Comparison of ENCODE assay signal across 1 cellular context in the genomic region with DNA sequence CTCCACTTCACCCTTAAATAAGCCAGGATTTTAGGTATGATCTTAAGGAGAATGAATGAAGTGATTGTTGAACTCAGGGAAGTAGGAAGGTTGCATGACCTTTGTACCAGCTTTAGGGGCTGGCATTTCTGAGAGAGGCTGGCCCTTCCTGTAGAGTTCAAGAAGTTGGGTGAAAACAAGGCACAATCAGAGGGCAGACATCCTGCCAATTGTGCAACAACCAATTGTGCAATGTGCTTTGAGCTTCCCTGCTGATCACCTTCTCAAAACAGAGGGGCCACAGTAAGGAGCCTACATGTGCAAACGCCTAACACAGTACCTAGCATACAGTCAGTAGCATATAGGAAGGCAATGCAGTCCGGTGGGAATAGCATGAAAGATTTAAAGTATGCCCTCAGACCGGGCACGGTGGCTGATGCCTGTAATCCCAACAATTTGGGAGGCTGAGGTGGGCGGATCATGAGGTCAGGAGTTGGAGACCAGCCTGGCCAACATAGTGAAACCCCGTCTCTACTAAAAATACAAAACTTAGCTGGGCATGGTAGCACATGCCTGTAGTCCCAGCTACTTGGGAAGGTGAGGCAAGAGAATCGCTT.
TF ChIP-seq lines count a peak whose summit lies in the region.

No MANE protein-coding gene starts in this region.

TF ChIP-seq in HepG2, 621 proteins besides CTCF, POLR2A, EP300 and RAD21 (continued from another document and continues in another):
- TF ChIP-seq, protein P1, sequence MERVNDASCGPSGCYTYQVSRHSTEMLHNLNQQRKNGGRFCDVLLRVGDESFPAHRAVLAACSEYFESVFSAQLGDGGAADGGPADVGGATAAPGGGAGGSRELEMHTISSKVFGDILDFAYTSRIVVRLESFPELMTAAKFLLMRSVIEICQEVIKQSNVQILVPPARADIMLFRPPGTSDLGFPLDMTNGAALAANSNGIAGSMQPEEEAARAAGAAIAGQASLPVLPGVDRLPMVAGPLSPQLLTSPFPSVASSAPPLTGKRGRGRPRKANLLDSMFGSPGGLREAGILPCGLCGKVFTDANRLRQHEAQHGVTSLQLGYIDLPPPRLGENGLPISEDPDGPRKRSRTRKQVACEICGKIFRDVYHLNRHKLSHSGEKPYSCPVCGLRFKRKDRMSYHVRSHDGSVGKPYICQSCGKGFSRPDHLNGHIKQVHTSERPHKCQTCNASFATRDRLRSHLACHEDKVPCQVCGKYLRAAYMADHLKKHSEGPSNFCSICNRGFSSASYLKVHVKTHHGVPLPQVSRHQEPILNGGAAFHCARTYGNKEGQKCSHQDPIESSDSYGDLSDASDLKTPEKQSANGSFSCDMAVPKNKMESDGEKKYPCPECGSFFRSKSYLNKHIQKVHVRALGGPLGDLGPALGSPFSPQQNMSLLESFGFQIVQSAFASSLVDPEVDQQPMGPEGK (CRISPR knock-in tag; IDR thresholded peaks at IDR 0.05) = peak; percentile 90
- TF ChIP-seq GABPB1 (CRISPR knock-in tag; IDR thresholded peaks at IDR 0.05) (peak; percentile 65; the same call in 1 of the 2 replicates), ATF7 (IDR thresholded peaks at IDR 0.05) (no peak), ATF7 (CRISPR knock-in tag; IDR thresholded peaks at IDR 0.05) (peak; percentile 53; the same call in 1 of the 2 replicates), SP5 (CRISPR knock-in tag; IDR thresholded peaks at IDR 0.05; ENCODE audit: borderline replicate concordance, low read depth) (peak; percentile 69), ETV6 (CRISPR knock-in tag; conservative IDR thresholded peaks at IDR 0.05) (peak; percentile 68; the same call in 1 of the 2 replicates), SMAD3 (CRISPR knock-in tag; IDR thresholded peaks at IDR 0.05) (peak; percentile 84), ZMYM2 (CRISPR knock-in tag; IDR thresholded peaks at IDR 0.05) (0 out of 2 replicates have a peak, but pooled peaks have one; percentile 50), IKZF4 (CRISPR knock-in tag; IDR thresholded peaks at IDR 0.05; ENCODE audit: borderline replicate concordance, low read depth, not compliant biosample characterization) (peak; percentile 33), FOXC1 (CRISPR knock-in tag; IDR thresholded peaks at IDR 0.05; ENCODE audit: borderline replicate concordance) (peak; percentile 59; the same call in 1 of the 2 replicates), ZNF264 (CRISPR knock-in tag; IDR thresholded peaks at IDR 0.05) (peak; percentile 90), ZNF720 (CRISPR knock-in tag; IDR thresholded peaks at IDR 0.05) (0 out of 2 replicates have a peak, but pooled peaks have one; percentile 78), MIER3 (CRISPR knock-in tag; IDR thresholded peaks at IDR 0.05; ENCODE audit: borderline replicate concordance) (peak; percentile 96; the same call in 1 of the 2 replicates), HMG20A (CRISPR knock-in tag; IDR thresholded peaks at IDR 0.05; ENCODE audit: borderline replicate concordance) (peak; percentile 97), THAP9 (CRISPR knock-in tag; IDR thresholded peaks at IDR 0.05; ENCODE audit: borderline replicate concordance) (peak; percentile 27; the same call in 1 of the 2 replicates), ZNF230 (CRISPR knock-in tag; IDR thresholded peaks at IDR 0.05) (no peak), REL (CRISPR knock-in tag; conservative IDR thresholded peaks at IDR 0.05) (no peak), ZNF552 (CRISPR knock-in tag; IDR thresholded peaks at IDR 0.05; ENCODE audit: borderline replicate concordance) (no peak), ZNF615 (CRISPR knock-in tag; IDR thresholded peaks at IDR 0.05; ENCODE audit: borderline replicate concordance) (0 out of 2 replicates have a peak, but pooled peaks have one; percentile 50), ZNF274 (CRISPR knock-in tag; IDR thresholded peaks at IDR 0.05) (no peak), ZNF546 (CRISPR knock-in tag; conservative IDR thresholded peaks at IDR 0.05) (no peak), ZNF101 (CRISPR knock-in tag; IDR thresholded peaks at IDR 0.05; ENCODE audit: borderline replicate concordance, low read depth) (no peak), PRDM10 (CRISPR knock-in tag; IDR thresholded peaks at IDR 0.05; ENCODE audit: low read depth) (peak; percentile 63; the same call in 1 of the 2 replicates)
- TF ChIP-seq, protein P2, sequence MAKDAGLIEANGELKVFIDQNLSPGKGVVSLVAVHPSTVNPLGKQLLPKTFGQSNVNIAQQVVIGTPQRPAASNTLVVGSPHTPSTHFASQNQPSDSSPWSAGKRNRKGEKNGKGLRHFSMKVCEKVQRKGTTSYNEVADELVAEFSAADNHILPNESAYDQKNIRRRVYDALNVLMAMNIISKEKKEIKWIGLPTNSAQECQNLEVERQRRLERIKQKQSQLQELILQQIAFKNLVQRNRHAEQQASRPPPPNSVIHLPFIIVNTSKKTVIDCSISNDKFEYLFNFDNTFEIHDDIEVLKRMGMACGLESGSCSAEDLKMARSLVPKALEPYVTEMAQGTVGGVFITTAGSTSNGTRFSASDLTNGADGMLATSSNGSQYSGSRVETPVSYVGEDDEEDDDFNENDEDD (CRISPR knock-in tag; IDR thresholded peaks at IDR 0.05; ENCODE audit: borderline replicate concordance) = 0 out of 2 replicates have a peak, but pooled peaks have one; percentile 51
- TF ChIP-seq, protein P3, sequence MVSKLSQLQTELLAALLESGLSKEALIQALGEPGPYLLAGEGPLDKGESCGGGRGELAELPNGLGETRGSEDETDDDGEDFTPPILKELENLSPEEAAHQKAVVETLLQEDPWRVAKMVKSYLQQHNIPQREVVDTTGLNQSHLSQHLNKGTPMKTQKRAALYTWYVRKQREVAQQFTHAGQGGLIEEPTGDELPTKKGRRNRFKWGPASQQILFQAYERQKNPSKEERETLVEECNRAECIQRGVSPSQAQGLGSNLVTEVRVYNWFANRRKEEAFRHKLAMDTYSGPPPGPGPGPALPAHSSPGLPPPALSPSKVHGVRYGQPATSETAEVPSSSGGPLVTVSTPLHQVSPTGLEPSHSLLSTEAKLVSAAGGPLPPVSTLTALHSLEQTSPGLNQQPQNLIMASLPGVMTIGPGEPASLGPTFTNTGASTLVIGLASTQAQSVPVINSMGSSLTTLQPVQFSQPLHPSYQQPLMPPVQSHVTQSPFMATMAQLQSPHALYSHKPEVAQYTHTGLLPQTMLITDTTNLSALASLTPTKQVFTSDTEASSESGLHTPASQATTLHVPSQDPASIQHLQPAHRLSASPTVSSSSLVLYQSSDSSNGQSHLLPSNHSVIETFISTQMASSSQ (IDR thresholded peaks at IDR 0.05; ENCODE audit: low read depth) = peak; percentile 80
- TF ChIP-seq, protein P3 (CRISPR knock-in tag; IDR thresholded peaks at IDR 0.05; ENCODE audit: borderline replicate concordance) = peak; percentile 87; the same call in 1 of the 2 replicates
- TF ChIP-seq, protein P4, sequence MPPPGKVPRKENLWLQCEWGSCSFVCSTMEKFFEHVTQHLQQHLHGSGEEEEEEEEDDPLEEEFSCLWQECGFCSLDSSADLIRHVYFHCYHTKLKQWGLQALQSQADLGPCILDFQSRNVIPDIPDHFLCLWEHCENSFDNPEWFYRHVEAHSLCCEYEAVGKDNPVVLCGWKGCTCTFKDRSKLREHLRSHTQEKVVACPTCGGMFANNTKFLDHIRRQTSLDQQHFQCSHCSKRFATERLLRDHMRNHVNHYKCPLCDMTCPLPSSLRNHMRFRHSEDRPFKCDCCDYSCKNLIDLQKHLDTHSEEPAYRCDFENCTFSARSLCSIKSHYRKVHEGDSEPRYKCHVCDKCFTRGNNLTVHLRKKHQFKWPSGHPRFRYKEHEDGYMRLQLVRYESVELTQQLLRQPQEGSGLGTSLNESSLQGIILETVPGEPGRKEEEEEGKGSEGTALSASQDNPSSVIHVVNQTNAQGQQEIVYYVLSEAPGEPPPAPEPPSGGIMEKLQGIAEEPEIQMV (CRISPR knock-in tag; IDR thresholded peaks at IDR 0.05; ENCODE audit: low read depth) = no peak
- TF ChIP-seq, protein P5, sequence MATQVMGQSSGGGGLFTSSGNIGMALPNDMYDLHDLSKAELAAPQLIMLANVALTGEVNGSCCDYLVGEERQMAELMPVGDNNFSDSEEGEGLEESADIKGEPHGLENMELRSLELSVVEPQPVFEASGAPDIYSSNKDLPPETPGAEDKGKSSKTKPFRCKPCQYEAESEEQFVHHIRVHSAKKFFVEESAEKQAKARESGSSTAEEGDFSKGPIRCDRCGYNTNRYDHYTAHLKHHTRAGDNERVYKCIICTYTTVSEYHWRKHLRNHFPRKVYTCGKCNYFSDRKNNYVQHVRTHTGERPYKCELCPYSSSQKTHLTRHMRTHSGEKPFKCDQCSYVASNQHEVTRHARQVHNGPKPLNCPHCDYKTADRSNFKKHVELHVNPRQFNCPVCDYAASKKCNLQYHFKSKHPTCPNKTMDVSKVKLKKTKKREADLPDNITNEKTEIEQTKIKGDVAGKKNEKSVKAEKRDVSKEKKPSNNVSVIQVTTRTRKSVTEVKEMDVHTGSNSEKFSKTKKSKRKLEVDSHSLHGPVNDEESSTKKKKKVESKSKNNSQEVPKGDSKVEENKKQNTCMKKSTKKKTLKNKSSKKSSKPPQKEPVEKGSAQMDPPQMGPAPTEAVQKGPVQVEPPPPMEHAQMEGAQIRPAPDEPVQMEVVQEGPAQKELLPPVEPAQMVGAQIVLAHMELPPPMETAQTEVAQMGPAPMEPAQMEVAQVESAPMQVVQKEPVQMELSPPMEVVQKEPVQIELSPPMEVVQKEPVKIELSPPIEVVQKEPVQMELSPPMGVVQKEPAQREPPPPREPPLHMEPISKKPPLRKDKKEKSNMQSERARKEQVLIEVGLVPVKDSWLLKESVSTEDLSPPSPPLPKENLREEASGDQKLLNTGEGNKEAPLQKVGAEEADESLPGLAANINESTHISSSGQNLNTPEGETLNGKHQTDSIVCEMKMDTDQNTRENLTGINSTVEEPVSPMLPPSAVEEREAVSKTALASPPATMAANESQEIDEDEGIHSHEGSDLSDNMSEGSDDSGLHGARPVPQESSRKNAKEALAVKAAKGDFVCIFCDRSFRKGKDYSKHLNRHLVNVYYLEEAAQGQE (IDR thresholded peaks at IDR 0.05; ENCODE audit: borderline replicate concordance in 1 of 2, low read depth in 1 of 2, low read length in 2 of 2) = peak in 1 of 2 experiments; percentile 66; a peak in 1 of 4 replicates
- TF ChIP-seq, protein P6, sequence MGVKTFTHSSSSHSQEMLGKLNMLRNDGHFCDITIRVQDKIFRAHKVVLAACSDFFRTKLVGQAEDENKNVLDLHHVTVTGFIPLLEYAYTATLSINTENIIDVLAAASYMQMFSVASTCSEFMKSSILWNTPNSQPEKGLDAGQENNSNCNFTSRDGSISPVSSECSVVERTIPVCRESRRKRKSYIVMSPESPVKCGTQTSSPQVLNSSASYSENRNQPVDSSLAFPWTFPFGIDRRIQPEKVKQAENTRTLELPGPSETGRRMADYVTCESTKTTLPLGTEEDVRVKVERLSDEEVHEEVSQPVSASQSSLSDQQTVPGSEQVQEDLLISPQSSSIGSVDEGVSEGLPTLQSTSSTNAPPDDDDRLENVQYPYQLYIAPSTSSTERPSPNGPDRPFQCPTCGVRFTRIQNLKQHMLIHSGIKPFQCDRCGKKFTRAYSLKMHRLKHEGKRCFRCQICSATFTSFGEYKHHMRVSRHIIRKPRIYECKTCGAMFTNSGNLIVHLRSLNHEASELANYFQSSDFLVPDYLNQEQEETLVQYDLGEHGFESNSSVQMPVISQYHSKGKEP (CRISPR knock-in tag; IDR thresholded peaks at IDR 0.05) = peak; percentile 74
